In the genomic region with DNA sequence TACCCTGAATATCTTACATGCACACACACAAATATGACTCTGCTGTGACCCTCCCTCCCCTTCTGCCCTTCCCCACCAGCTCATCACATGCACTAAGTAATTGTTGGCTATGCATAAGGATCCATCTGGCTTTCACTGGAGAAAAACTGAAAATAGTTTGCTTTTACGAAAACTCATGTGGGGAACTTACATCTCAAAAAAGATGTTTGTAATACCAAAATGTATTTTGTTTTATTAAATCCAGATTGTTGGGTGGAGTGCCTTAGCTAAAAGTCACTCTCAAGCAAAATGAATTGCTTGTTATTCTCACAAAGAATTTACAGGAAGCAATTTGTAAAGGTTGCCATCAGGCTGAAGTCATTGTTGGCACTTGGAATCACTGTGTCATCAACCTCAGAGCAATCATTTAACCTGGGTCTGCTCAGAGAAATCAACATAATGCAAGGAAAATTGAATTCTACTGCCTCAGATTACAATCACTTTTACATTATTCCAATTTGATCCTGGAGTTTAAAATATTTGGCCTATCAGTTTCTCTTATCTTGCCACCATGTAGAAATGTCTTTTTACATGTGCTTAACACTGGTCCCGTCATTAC, we compare ENCODE assay signal across 11 cellular contexts.
A peak's percentile ranks its signal among the peaks of the same experiment; 100 is the strongest.
DNase-seq lines count a peak whose midpoint lies in the region; ATAC-seq, FAIRE-seq and TF ChIP-seq lines count a peak whose summit lies in the region.
"Had no signal": no experiment of that assay in that cellular context is flagged by ENCODE, and none has a peak within 500 bp of the region (broad histone marks: within the 10 kb centered on the region; RNA-seq: fewer than 3 reads in every experiment).

No MANE protein-coding gene starts in this region.

- ATAC-seq in sciatic nerve: peak; percentile 57

- H2AFZ ChIP-seq in SK-N-SH (ENCODE audit: low read depth): no peak overlapping the region

- DNase-seq in H4 (ENCODE audit: low spot score) (peak; percentile 33), SK-N-SH (peak; percentile 57), fibroblast of pulmonary artery (ENCODE audit: low read depth) (peak; percentile 30), sciatic nerve (ENCODE audit: low spot score) (no peak), hippocampal formation (lab: John Stamatoyannopoulos, UW) (no peak), DMS79 (lab: John Stamatoyannopoulos, UW) (no peak), small intestine (no peak)
- DNase-seq: DMS79 treated with DMSO at 0.1 percent for 48 hours, endodermal cell, NCI-H1417 treated with DMSO at 0.1 percent for 48 hours had no signal

- H4K20me1 ChIP-seq in SK-N-SH (ENCODE audit: insufficient read depth): no peaks in the 10 kb centered on the region

- CTCF ChIA-PET in SK-N-SH (lab: Yijun Ruan, JAX): interaction anchor here (1.0 to 1.8 kb wide), 7 partner anchors 8 to 179 kb away, joined by 3 to 9 read pairs (median 3); a partner anchor contains a TSS

- H3K27me3 ChIP-seq in SK-N-SH (ENCODE audit: insufficient read depth) (no peaks in the 10 kb centered on the region), small intestine (ENCODE audit: control insufficient read depth in 2 of 2, insufficient read depth in 2 of 2, low read length in 2 of 2) (no peaks in the 10 kb centered on the region)

- POLR2A ChIA-PET in SK-N-SH (lab: Yijun Ruan, JAX): no interaction called here

- H3K36me3 ChIP-seq in SK-N-SH (replicated peaks in 1 of 2; ENCODE audit: control insufficient read depth in 1 of 2, insufficient read depth in 2 of 2, low read length in 1 of 2): no peaks in the 10 kb centered on the region
- no peaks in the 10 kb centered on the region for H3K36me3 ChIP-seq in small intestine (ENCODE audit: control insufficient read depth in 2 of 2, insufficient read depth in 2 of 2, low read length in 2 of 2)

- 9% methylated on average over 2 of the region's 2 CpGs for WGBS in SK-N-SH (ENCODE audit: low lambda C conversion rate)
- 65 to 90% (median 79%) methylated on average over 2 of the region's 2 CpGs for WGBS in small intestine, 3 donors

- FAIRE-seq in small intestine (lab: Jason Lieb, UNC): no peak
- FAIRE-seq: GM18507 had no signal

- TF ChIP-seq CTCF in SK-N-SH (IDR thresholded peaks at IDR 0.05): no peak
- no peak for TF ChIP-seq CTCF in fibroblast of pulmonary artery (IDR thresholded peaks at IDR 0.05; ENCODE audit: low read length, missing control alignments)

- H3K79me2 ChIP-seq in SK-N-SH (ENCODE audit: insufficient read depth): no peaks in the 10 kb centered on the region

- peak overlapping the region; percentile 93 to 95 for H3K27ac ChIP-seq in SK-N-SH (ENCODE audit: low read depth in 2 of 2, low read length in 1 of 2)
- no peak overlapping the region for H3K27ac ChIP-seq in small intestine (ENCODE audit: low read depth in 1 of 2, low read length in 1 of 2)

- peak; percentile 10; the same call in 1 of the 2 replicates for TF ChIP-seq RAD21 in SK-N-SH (IDR thresholded peaks at IDR 0.05; ENCODE audit: low read length)

- peak overlapping the region; percentile 41; the same call in 1 of the 2 replicates for H3K4me2 ChIP-seq in SK-N-SH

- intact Hi-C loops in sciatic nerve (cut with DNase I): no loop called here

- H3K9me3 ChIP-seq in SK-N-SH: no peaks in the 10 kb centered on the region
- no peaks in the 10 kb centered on the region for H3K9me3 ChIP-seq in small intestine (ENCODE audit: control insufficient read depth, low read depth)

- peaks cover 12 to 19% of the 10 kb centered on the region in 2 experiments; a peak in 3 of 4 replicates for H3K4me1 ChIP-seq in SK-N-SH (ENCODE audit: control insufficient read depth in 1 of 2, insufficient read depth in 2 of 2, low read depth in 1 of 2, low read length in 1 of 2)
- H3K4me1 ChIP-seq in small intestine (ENCODE audit: control insufficient read depth in 2 of 2, insufficient read depth in 1 of 2, low read depth in 1 of 2, low read length in 1 of 2): no peaks in the 10 kb centered on the region

- peak; percentile 96 to 100 for TF ChIP-seq EP300 in SK-N-SH (IDR thresholded peaks at IDR 0.05; ENCODE audit: borderline replicate concordance in 1 of 2, low read depth in 1 of 2, low read length in 1 of 2)

- peaks cover 35% of the 10 kb centered on the region for H3F3A ChIP-seq in SK-N-SH (replicated peaks; ENCODE audit: insufficient read depth)

- H3K9me2 ChIP-seq in SK-N-SH: no peaks in the 10 kb centered on the region

- H3K9ac ChIP-seq in SK-N-SH: peak overlapping the region; percentile 59

- no peak overlapping the region for H3K4me3 ChIP-seq in SK-N-SH (ENCODE audit: low read depth in 2 of 2, low read length in 1 of 2)
- no peak overlapping the region for H3K4me3 ChIP-seq in fibroblast of pulmonary artery (replicated peaks; ENCODE audit: low read depth, low read length)
- no peak overlapping the region for H3K4me3 ChIP-seq in small intestine (ENCODE audit: low read depth in 1 of 2, low read length in 2 of 2)

TF ChIP-seq in SK-N-SH, 30 proteins besides CTCF, POLR2A, EP300 and RAD21 (continues in another document):
- TF ChIP-seq GATA2 (CRISPR knock-in tag; IDR thresholded peaks at IDR 0.05) (peak; percentile 78), SIN3A (IDR thresholded peaks at IDR 0.05; ENCODE audit: borderline replicate concordance, low read depth, low read length) (peak; percentile 85; the same call in 1 of the 2 replicates), FOSL2 (IDR thresholded peaks at IDR 0.05; ENCODE audit: borderline replicate concordance, low read depth) (peak; percentile 92), MXI1 (IDR thresholded peaks at IDR 0.05; ENCODE audit: low read depth, low read length) (peak; percentile 9; the same call in 1 of the 2 replicates), RXRA (IDR thresholded peaks at IDR 0.05; ENCODE audit: borderline replicate concordance, low read depth) (peak; percentile 96), MEF2A (IDR thresholded peaks at IDR 0.05; ENCODE audit: borderline replicate concordance, low read depth) (peak; percentile 70), FOXM1 (IDR thresholded peaks at IDR 0.05; ENCODE audit: low read depth) (peak; percentile 100), SMC3 (IDR thresholded peaks at IDR 0.05; ENCODE audit: low read depth, low read length) (peak; percentile 2; the same call in 1 of the 2 replicates), NRF1 (IDR thresholded peaks at IDR 0.05; ENCODE audit: low read depth, low read length) (no peak)
- TF ChIP-seq, protein P1, sequence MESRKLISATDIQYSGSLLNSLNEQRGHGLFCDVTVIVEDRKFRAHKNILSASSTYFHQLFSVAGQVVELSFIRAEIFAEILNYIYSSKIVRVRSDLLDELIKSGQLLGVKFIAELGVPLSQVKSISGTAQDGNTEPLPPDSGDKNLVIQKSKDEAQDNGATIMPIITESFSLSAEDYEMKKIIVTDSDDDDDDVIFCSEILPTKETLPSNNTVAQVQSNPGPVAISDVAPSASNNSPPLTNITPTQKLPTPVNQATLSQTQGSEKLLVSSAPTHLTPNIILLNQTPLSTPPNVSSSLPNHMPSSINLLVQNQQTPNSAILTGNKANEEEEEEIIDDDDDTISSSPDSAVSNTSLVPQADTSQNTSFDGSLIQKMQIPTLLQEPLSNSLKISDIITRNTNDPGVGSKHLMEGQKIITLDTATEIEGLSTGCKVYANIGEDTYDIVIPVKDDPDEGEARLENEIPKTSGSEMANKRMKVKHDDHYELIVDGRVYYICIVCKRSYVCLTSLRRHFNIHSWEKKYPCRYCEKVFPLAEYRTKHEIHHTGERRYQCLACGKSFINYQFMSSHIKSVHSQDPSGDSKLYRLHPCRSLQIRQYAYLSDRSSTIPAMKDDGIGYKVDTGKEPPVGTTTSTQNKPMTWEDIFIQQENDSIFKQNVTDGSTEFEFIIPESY (IDR thresholded peaks at IDR 0.05; ENCODE audit: borderline replicate concordance, low read depth): peak; percentile 86
- TF ChIP-seq, protein P2, sequence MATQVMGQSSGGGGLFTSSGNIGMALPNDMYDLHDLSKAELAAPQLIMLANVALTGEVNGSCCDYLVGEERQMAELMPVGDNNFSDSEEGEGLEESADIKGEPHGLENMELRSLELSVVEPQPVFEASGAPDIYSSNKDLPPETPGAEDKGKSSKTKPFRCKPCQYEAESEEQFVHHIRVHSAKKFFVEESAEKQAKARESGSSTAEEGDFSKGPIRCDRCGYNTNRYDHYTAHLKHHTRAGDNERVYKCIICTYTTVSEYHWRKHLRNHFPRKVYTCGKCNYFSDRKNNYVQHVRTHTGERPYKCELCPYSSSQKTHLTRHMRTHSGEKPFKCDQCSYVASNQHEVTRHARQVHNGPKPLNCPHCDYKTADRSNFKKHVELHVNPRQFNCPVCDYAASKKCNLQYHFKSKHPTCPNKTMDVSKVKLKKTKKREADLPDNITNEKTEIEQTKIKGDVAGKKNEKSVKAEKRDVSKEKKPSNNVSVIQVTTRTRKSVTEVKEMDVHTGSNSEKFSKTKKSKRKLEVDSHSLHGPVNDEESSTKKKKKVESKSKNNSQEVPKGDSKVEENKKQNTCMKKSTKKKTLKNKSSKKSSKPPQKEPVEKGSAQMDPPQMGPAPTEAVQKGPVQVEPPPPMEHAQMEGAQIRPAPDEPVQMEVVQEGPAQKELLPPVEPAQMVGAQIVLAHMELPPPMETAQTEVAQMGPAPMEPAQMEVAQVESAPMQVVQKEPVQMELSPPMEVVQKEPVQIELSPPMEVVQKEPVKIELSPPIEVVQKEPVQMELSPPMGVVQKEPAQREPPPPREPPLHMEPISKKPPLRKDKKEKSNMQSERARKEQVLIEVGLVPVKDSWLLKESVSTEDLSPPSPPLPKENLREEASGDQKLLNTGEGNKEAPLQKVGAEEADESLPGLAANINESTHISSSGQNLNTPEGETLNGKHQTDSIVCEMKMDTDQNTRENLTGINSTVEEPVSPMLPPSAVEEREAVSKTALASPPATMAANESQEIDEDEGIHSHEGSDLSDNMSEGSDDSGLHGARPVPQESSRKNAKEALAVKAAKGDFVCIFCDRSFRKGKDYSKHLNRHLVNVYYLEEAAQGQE (IDR thresholded peaks at IDR 0.05; ENCODE audit: low read depth, low read length): 0 out of 2 replicates have a peak, but pooled peaks have one; percentile 36
- TF ChIP-seq, protein P3, sequence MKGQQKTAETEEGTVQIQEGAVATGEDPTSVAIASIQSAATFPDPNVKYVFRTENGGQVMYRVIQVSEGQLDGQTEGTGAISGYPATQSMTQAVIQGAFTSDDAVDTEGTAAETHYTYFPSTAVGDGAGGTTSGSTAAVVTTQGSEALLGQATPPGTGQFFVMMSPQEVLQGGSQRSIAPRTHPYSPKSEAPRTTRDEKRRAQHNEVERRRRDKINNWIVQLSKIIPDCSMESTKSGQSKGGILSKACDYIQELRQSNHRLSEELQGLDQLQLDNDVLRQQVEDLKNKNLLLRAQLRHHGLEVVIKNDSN (IDR thresholded peaks at IDR 0.05; ENCODE audit: borderline replicate concordance, low read depth): peak; percentile 29
- TF ChIP-seq, protein P4, sequence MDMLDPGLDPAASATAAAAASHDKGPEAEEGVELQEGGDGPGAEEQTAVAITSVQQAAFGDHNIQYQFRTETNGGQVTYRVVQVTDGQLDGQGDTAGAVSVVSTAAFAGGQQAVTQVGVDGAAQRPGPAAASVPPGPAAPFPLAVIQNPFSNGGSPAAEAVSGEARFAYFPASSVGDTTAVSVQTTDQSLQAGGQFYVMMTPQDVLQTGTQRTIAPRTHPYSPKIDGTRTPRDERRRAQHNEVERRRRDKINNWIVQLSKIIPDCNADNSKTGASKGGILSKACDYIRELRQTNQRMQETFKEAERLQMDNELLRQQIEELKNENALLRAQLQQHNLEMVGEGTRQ (IDR thresholded peaks at IDR 0.05; ENCODE audit: borderline replicate concordance, low read depth, low read length): no peak

Comparison
In these comparisons a context has a peak if more than half of its experiments do, and no peak if none do; other contexts are left out.
1. DNase-seq: peak in H4 (single experiment), SK-N-SH (single experiment) and fibroblast of pulmonary artery (single experiment); none in sciatic nerve (single experiment), hippocampal formation (0 of 2), DMS79 (single experiment) and small intestine (single experiment).
2. H3K27ac ChIP-seq: peak in SK-N-SH (2 of 2); none in small intestine (0 of 2).